19 cellular contexts compared by ENCODE assay signal in the genomic region with DNA sequence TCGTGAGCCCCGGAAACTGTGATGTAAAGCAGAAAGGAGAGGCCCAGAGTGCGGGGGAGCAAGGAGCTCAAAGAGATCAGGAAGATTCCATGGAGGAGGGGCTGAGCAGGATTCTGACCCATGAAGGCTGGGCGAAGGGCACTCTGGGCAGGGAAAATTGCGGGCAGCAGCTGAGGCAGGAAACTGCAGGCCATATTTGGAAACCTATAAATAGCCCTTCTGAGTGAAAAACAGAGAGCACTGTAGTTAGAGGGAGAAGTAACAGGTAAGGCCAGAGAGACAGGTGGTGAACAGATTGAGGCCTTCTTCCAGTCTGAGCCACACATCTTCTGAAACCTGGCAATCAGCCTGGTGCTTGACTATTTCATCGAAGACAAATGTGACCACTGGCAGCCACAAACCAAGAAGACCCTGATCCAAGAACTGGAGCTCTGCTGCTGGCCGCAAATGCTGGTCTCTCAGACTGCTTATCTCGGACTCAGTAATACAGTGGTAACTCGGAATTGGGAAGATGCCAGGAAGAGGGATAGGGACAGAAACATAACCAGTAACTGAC. TPM values are rescaled to one million over a fixed set of nuclear protein-coding genes. Genes with fewer than 3 reads are reported as not detected.
DNase-seq lines count a peak whose midpoint lies in the region; ATAC-seq, FAIRE-seq and TF ChIP-seq lines count a peak whose summit lies in the region.
"Had no signal": no experiment of that assay in that cellular context is flagged by ENCODE, and none has a peak within 500 bp of the region (broad histone marks: within the 10 kb centered on the region; RNA-seq: fewer than 3 reads in every experiment).

No MANE protein-coding gene starts in this region.

- BruUV-seq in HepG2 (replicated peaks; lab: Mats Ljungman, UMichigan): no TSS peak

- in situ Hi-C loops in HepG2 (cut with HindIII; ENCODE audit: extremely low pct_ligation_motif_present, low pct_unique_long_range_greater_than_20kb): no loop called here

- no peaks in the 10 kb centered on the region for H4K20me1 ChIP-seq in HepG2 (ENCODE audit: insufficient read depth, low read length)

- TF ChIP-seq EP300 in HepG2 (IDR thresholded peaks at IDR 0.05; ENCODE audit: low read depth in 2 of 2, low read length in 2 of 2): no peak
- no peak for TF ChIP-seq EP300 in HepG2 (CRISPR knock-in tag; IDR thresholded peaks at IDR 0.05; ENCODE audit: borderline replicate concordance)

- H3K27ac ChIP-seq in HepG2 (ENCODE audit: extremely low read length, insufficient read depth, low read length) (no peak overlapping the region), right lobe of liver (no peak overlapping the region), heart right ventricle (peak overlapping the region in 1 of 10 donors; percentile 37), thyroid gland (no peak overlapping the region)
- H3K27ac ChIP-seq: WERI-Rb-1 had no signal

- POLR2A ChIA-PET in HepG2 (lab: Yijun Ruan, JAX): interaction anchor here (2.2 kb wide), 1 partner anchor 14 kb away, joined by 10 read pairs; the partner anchor contains the start of gene BEND3

- WGBS in HepG2 (ENCODE audit: low lambda C conversion rate): 10% methylated on average over 9 of the region's 9 CpGs
- 76% methylated on average over 6 of the region's 9 CpGs for WGBS in right lobe of liver (ENCODE audit: insufficient coverage, low coverage, low lambda C conversion rate, missing lambda C conversion rate)
- 46 to 51% methylated on average over 9 of the region's 9 CpGs for WGBS in heart right ventricle, 2 donors
- 76 to 79% methylated on average over 9 of the region's 9 CpGs for WGBS in thyroid gland, 2 donors

- H3K9ac ChIP-seq in HepG2 (ENCODE audit: insufficient read depth, low read depth, low read length): peak overlapping the region; percentile 48; the same call in 1 of the 2 replicates

- H3K4me3 ChIP-seq in HepG2 (replicated peaks in 1 of 3; ENCODE audit: insufficient read depth in 1 of 3, low read depth in 2 of 3, low read length in 3 of 3): peak overlapping the region; percentile 5 to 54 (median 20); a peak in 5 of 6 replicates
- H3K4me3 ChIP-seq in right lobe of liver: no peak overlapping the region
- H3K4me3 ChIP-seq in heart right ventricle: no peak overlapping the region
- H3K4me3 ChIP-seq in thyroid gland (replicated peaks in 1 of 3): no peak overlapping the region

- TF ChIP-seq CTCF in HepG2 (CRISPR knock-in tag; IDR thresholded peaks at IDR 0.05) (no peak), right lobe of liver (IDR thresholded peaks at IDR 0.05) (no peak), heart right ventricle (IDR thresholded peaks at IDR 0.05) (no peak), thyroid gland (IDR thresholded peaks at IDR 0.05) (no peak)

- FAIRE-seq in HepG2 (lab: Jason Lieb, UNC): no peak
- FAIRE-seq: islet of Langerhans had no signal

- CTCF ChIA-PET in HepG2 (lab: Yijun Ruan, JAX; ENCODE audit: low intra/inter-chr PET ratio, low total read pairs): no interaction called here

- no peak for TF ChIP-seq RAD21 in HepG2 (CRISPR knock-in tag; IDR thresholded peaks at IDR 0.05)

- TF ChIP-seq POLR2A in HepG2 (IDR thresholded peaks at IDR 0.05; ENCODE audit: insufficient read depth in 1 of 2, low read depth in 2 of 2, low read length in 2 of 2) (no peak), right lobe of liver (IDR thresholded peaks at IDR 0.05) (no peak), thyroid gland (IDR thresholded peaks at IDR 0.05) (no peak)

- H3K27me3 ChIP-seq in HepG2 (ENCODE audit: control insufficient read depth in 1 of 2, insufficient read depth in 2 of 2, low read length in 2 of 2) (no peaks in the 10 kb centered on the region), right lobe of liver (no peaks in the 10 kb centered on the region), heart right ventricle (no peaks in the 10 kb centered on the region), thyroid gland (no peaks in the 10 kb centered on the region)

- DNase-seq in HepG2 (ENCODE audit: low spot score): no peak
- no peak for DNase-seq in right lobe of liver
- DNase-seq in OCI-M1 (lab: John Stamatoyannopoulos, UW): peak; percentile 80
- no peak for DNase-seq in heart right ventricle
- no peak for DNase-seq in stimulated activated CD4-positive, alpha-beta T cell treated with anti-CD3 and anti-CD28 coated beads, Interleukin-4, amount 100 ng/mL, for 24 hours
- DNase-seq in thyroid gland: no peak
- no peak for DNase-seq in SW 1271 (lab: John Stamatoyannopoulos, UW)
- DNase-seq: activated CD4-positive, alpha-beta memory T cell treated with anti-CD3 and anti-CD28 coated beads, Interleukin-2, amount 10 ng/mL, durations not matched to agents 7 days and 5 days; activated T-cell treated with anti-CD3 and anti-CD28 coated beads, Interleukin-2, amount 50 U/mL, for 72 hours; effector memory CD8-positive, alpha-beta T cell; mesenchymal stem cell; MV-4-11; NK-92 treated with Interleukin-12 subunit alpha and Interleukin-12 subunit beta, amount 100 ng/mL, for 24 hours; stimulated activated CD4-positive, alpha-beta T cell treated with anti-CD3 and anti-CD28 coated beads, Interleukin-2, amount 100 ng/mL, for 48 hours; WERI-Rb-1 had no signal

- H2AFZ ChIP-seq in HepG2 (ENCODE audit: low read length): peak overlapping the region; percentile 70

- peak overlapping the region; percentile 85 for H3K4me2 ChIP-seq in HepG2 (ENCODE audit: low read depth, low read length)

- H3K4me1 ChIP-seq in HepG2 (ENCODE audit: insufficient read depth, low read length) (peaks cover 47% of the 10 kb centered on the region), right lobe of liver (no peaks in the 10 kb centered on the region), heart right ventricle (peaks cover 0 to 13% (median 4%) of the 10 kb centered on the region in 9 donors), thyroid gland (no peaks in the 10 kb centered on the region)

- no peaks in the 10 kb centered on the region for H3K9me3 ChIP-seq in HepG2 (ENCODE audit: low read length)
- H3K9me3 ChIP-seq in right lobe of liver: no peaks in the 10 kb centered on the region
- H3K9me3 ChIP-seq in heart right ventricle: no peaks in the 10 kb centered on the region
- H3K9me3 ChIP-seq in thyroid gland: no peaks in the 10 kb centered on the region

- intact Hi-C loops in HepG2 (cut with micrococcal nuclease; ENCODE audit: unreplicated experiment): no loop called here
- intact Hi-C loops in right lobe of liver (cut with DNase I): no loop called here
- intact Hi-C loops in heart right ventricle (cut with DNase I): no loop called here
- intact Hi-C loops in thyroid gland (cut with DNase I): no loop called here

- no peaks in the 10 kb centered on the region for H3K79me2 ChIP-seq in HepG2 (ENCODE audit: insufficient read depth, low read length)

- ATAC-seq in HepG2: peak; percentile 52
- ATAC-seq in right lobe of liver: no peak
- ATAC-seq in heart right ventricle: peak in 7 of 8 donors; percentile 33 to 84 (median 55)
- ATAC-seq in GM18861 (IDR thresholded peaks at IDR 0.05; ENCODE audit: unreplicated experiment): no peak
- ATAC-seq: activated T-cell treated with anti-CD3 and anti-CD28 coated beads, Interleukin-2, amount 50 U/mL, for 72 hours; CD8-positive, alpha-beta T cell; effector memory CD8-positive, alpha-beta T cell; sciatic nerve had no signal

- H3K36me3 ChIP-seq in HepG2 (replicated peaks in 1 of 2; ENCODE audit: control insufficient read depth in 1 of 2, insufficient read depth in 2 of 2, low read length in 2 of 2): no peaks in the 10 kb centered on the region
- no peaks in the 10 kb centered on the region for H3K36me3 ChIP-seq in right lobe of liver
- H3K36me3 ChIP-seq in heart right ventricle: no peaks in the 10 kb centered on the region
- no peaks in the 10 kb centered on the region for H3K36me3 ChIP-seq in thyroid gland
- H3K36me3 ChIP-seq: WERI-Rb-1 had no signal

TF ChIP-seq in HepG2, 621 proteins besides CTCF, POLR2A, EP300 and RAD21 (continues in another document):
- TF ChIP-seq ZSCAN31 (CRISPR knock-in tag; IDR thresholded peaks at IDR 0.05; ENCODE audit: low read depth) (no peak), TBX3 (IDR thresholded peaks at IDR 0.05; ENCODE audit: borderline replicate concordance) (no peak), ZNF678 (CRISPR knock-in tag; IDR thresholded peaks at IDR 0.05) (no peak)

RNA-seq across cellular contexts. Expression of gene BEND3, which starts 14.1 kb away (rescaled TPM):
- 5.8 and 7.6 TPM in 2 replicates for total RNA-seq in HepG2 (2016; rRNA removed; fragmentation: Illumina TruSeq; extraction: Trizol)
- total RNA-seq in HepG2 (2016; cell fraction: cytosol; rRNA removed; fragmentation: Illumina TruSeq; extraction: Trizol; ENCODE audit: low read depth): 0.81 and 0.97 TPM in 2 replicates
- total RNA-seq in HepG2 (2016; cell fraction: insoluble cytoplasmic fraction; rRNA removed; fragmentation: Illumina TruSeq; extraction: Trizol): 5.5 and 6.9 TPM in 2 replicates
- total RNA-seq in HepG2 (2016; cell fraction: membrane; rRNA removed; fragmentation: Illumina TruSeq; extraction: Trizol): 5.0 and 5.4 TPM in 2 replicates
- total RNA-seq in HepG2 (2016; cell fraction: nucleus; rRNA removed; fragmentation: Illumina TruSeq; extraction: Trizol): 5.4 and 7.1 TPM in 2 replicates
- 1.4 and 1.9 TPM in 2 replicates for polyA plus RNA-seq in HepG2 (2011; rRNA removed)
- polyA plus RNA-seq in HepG2 (2011; cell fraction: cytosol; rRNA removed): 1.3 and 1.7 TPM in 2 replicates
- polyA plus RNA-seq in HepG2 (2011; cell fraction: nucleus; rRNA removed): 2.7 and 2.8 TPM in 2 replicates
- 2.0 TPM in 2 replicates for polyA plus RNA-seq in HepG2 (2012)
- 0.49 and 0.52 TPM in 2 replicates for polyA plus RNA-seq in HepG2 (2016; cell fraction: cytosol; fragmentation: Illumina TruSeq; extraction: Trizol; ENCODE audit: low read depth)
- polyA plus RNA-seq in HepG2 (2016; cell fraction: insoluble cytoplasmic fraction; fragmentation: Illumina TruSeq; extraction: Trizol; ENCODE audit: low read depth): 4.6 and 6.1 TPM in 2 replicates
- 2.1 and 2.4 TPM in 2 replicates for polyA plus RNA-seq in HepG2 (2016; cell fraction: membrane; fragmentation: Illumina TruSeq; extraction: Trizol; ENCODE audit: low read depth)
- 8.7 and 10.0 TPM in 2 replicates for polyA plus RNA-seq in HepG2 (2016; cell fraction: nucleus; fragmentation: Illumina TruSeq; extraction: Trizol; ENCODE audit: insufficient read depth, low read depth)
- polyA minus RNA-seq in HepG2 (2011; rRNA and poly(A)+ RNA removed; ENCODE audit: low replicate concordance): 7.1 and 10.4 TPM in 2 replicates
- polyA minus RNA-seq in HepG2 (2011; cell fraction: cytosol; rRNA and poly(A)+ RNA removed): 3.8 and 4.6 TPM in 2 replicates
- polyA minus RNA-seq in HepG2 (2011; cell fraction: nucleus; rRNA and poly(A)+ RNA removed): 3.6 and 4.0 TPM in 2 replicates
- total RNA-seq in right lobe of liver: 1 to 10 TPM in 4 of 6 experiments, under 1 TPM in 2; 0.83 to 2.7 (median 1.4) TPM
- total RNA-seq in heart right ventricle: 1 to 10 TPM in 8 of 10 donors, under 1 TPM in 2; 0.78 to 2.3 (median 1.5) TPM
- polyA plus RNA-seq in heart right ventricle: under 1 TPM; 0.37 to 0.51 TPM
- total RNA-seq in thyroid gland: 1 to 10 TPM; 2.5 to 5.9 (median 2.7) TPM

Comparison
In these comparisons a context has a peak if more than half of its experiments do, and no peak if none do; other contexts are left out.
1. ATAC-seq: peak in HepG2 (single experiment) and heart right ventricle (7 of 8); none in right lobe of liver (0 of 4) and GM18861 (single experiment).
2. H3K4me3 ChIP-seq: peak in HepG2 (3 of 3); none in right lobe of liver (0 of 3), heart right ventricle (0 of 10) and thyroid gland (0 of 3).